Comparison of ENCODE assay signal across 23 cellular contexts in genomic region chr16:85667261-85667660, GRCh38.
"Had no signal": no experiment of that assay in that cellular context is flagged by ENCODE, and none has a peak within 500 bp of the region (broad histone marks: within the 10 kb centered on the region; RNA-seq: fewer than 3 reads in every experiment).

No MANE protein-coding gene starts in this region.

- H3K4me2 ChIP-seq: smooth muscle cell had no signal

- H3K4me3 ChIP-seq: breast epithelium, colonic mucosa, left lung, mucosa of descending colon, smooth muscle cell, stomach, tibial artery, upper lobe of right lung had no signal

- H3K27me3 ChIP-seq: breast epithelium, colonic mucosa, left lung, stomach, tibial artery, upper lobe of right lung had no signal

- H3K27ac Mint-ChIP-seq: activated CD4-positive, alpha-beta memory T cell treated with anti-CD3 and anti-CD28 coated beads for 36 hours; activated CD4-positive, alpha-beta T cell treated with anti-CD3 and anti-CD28 coated beads, Interleukin-2, amount 10 ng/mL, durations not matched to agents 24 days and 14 days; activated naive CD4-positive, alpha-beta T cell treated with anti-CD3 and anti-CD28 coated beads for 36 hours; activated T-helper 1 cell treated with anti-CD3 and anti-CD28 coated beads, Interleukin-12 subunit alpha, Interleukin-12 subunit beta, Interleukin-2, Interleukin-4 antibody, amounts not matched to agents 30 ng/mL and 10 ng/mL and 1 ng/mL, durations not matched to agents 14 hours and 24 hours and 36 hours; nephron; T-helper 17 cell had no signal

- DNase-seq: activated CD4-positive, alpha-beta memory T cell treated with anti-CD3 and anti-CD28 coated beads for 36 hours; activated CD4-positive, alpha-beta T cell treated with anti-CD3 and anti-CD28 coated beads, Interleukin-2, amount 10 ng/mL, durations not matched to agents 24 days and 14 days; activated CD4-positive, CD25-positive, alpha-beta regulatory T cell treated with anti-CD3 and anti-CD28 coated beads, Interleukin-2, amount 50 U/mL, for 72 hours; activated CD8-positive, alpha-beta memory T cell treated with anti-CD3 and anti-CD28 coated beads, Interleukin-2, amount 50 U/mL, for 4 hours; activated effector memory CD4-positive, alpha-beta T cell treated with anti-CD3 and anti-CD28 coated beads, Interleukin-2, amount 50 U/mL, for 16 hours; activated naive CD4-positive, alpha-beta T cell treated with anti-CD3 and anti-CD28 coated beads for 36 hours; activated T-cell treated with anti-CD3 and anti-CD28 coated beads, Interleukin-2, amount 50 U/mL, for 1 hour; amygdala; colonic mucosa; effector CD8-positive, alpha-beta T cell; left lung; stimulated activated CD4-positive, alpha-beta T cell treated with anti-CD3 and anti-CD28 coated beads, Interleukin-2, amount 100 ng/mL, for 48 hours; stomach; SW 1271; T-helper 17 cell; tibial artery; upper lobe of right lung had no signal

- H3K4me1 Mint-ChIP-seq: T-helper 17 cell had no signal

- H3K27me3 Mint-ChIP-seq: activated CD4-positive, alpha-beta memory T cell treated with anti-CD3 and anti-CD28 coated beads for 36 hours; activated CD4-positive, alpha-beta T cell treated with anti-CD3 and anti-CD28 coated beads, Interleukin-2, amount 10 ng/mL, durations not matched to agents 24 days and 14 days; T-helper 17 cell had no signal

- H3K4me1 ChIP-seq: breast epithelium, colonic mucosa, left lung, tibial artery, upper lobe of right lung had no signal

- H3K4me3 Mint-ChIP-seq: activated CD4-positive, alpha-beta memory T cell treated with anti-CD3 and anti-CD28 coated beads for 36 hours; activated CD4-positive, alpha-beta T cell treated with anti-CD3 and anti-CD28 coated beads, Interleukin-2, amount 10 ng/mL, durations not matched to agents 24 days and 14 days; activated naive CD4-positive, alpha-beta T cell treated with anti-CD3 and anti-CD28 coated beads for 36 hours; activated T-helper 1 cell treated with anti-CD3 and anti-CD28 coated beads, Interleukin-12 subunit alpha, Interleukin-12 subunit beta, Interleukin-2, Interleukin-4 antibody, amounts not matched to agents 30 ng/mL and 10 ng/mL and 1 ng/mL, durations not matched to agents 14 hours and 24 hours and 36 hours; nephron; T-helper 17 cell had no signal

- H3K9me3 ChIP-seq: breast epithelium, colonic mucosa, left lung, mucosa of descending colon, stomach, tibial artery, upper lobe of right lung had no signal

- H3K27ac ChIP-seq: breast epithelium, colonic mucosa, left lung, stomach, tibial artery, upper lobe of right lung had no signal

- H3K9me3 Mint-ChIP-seq: activated CD4-positive, alpha-beta memory T cell treated with anti-CD3 and anti-CD28 coated beads for 36 hours; activated CD4-positive, alpha-beta T cell treated with anti-CD3 and anti-CD28 coated beads, Interleukin-2, amount 10 ng/mL, durations not matched to agents 24 days and 14 days; activated naive CD4-positive, alpha-beta T cell treated with anti-CD3 and anti-CD28 coated beads for 36 hours; activated T-helper 1 cell treated with anti-CD3 and anti-CD28 coated beads, Interleukin-12 subunit alpha, Interleukin-12 subunit beta, Interleukin-2, Interleukin-4 antibody, amounts not matched to agents 30 ng/mL and 10 ng/mL and 1 ng/mL, durations not matched to agents 14 hours and 24 hours and 36 hours; nephron had no signal

- ATAC-seq: left lung, mucosa of descending colon, T-helper 17 cell, upper lobe of right lung had no signal

- FAIRE-seq: frontal cortex had no signal
